In genomic region chr2:96413067-96413722, GRCh38 we compare ENCODE assay signal across 11 cellular contexts.
DNase-seq lines count a peak whose midpoint lies in the region; ATAC-seq, FAIRE-seq and TF ChIP-seq lines count a peak whose summit lies in the region.
"Had no signal": no experiment of that assay in that cellular context is flagged by ENCODE, and none has a peak within 500 bp of the region (broad histone marks: within the 10 kb centered on the region; RNA-seq: fewer than 3 reads in every experiment).

No MANE protein-coding gene starts in this region.

- peak overlapping the region; percentile 72 for H3K4me2 ChIP-seq in keratinocyte (ENCODE audit: control insufficient read depth, extremely low read depth, insufficient read depth, low read depth, low read length)
- H3K4me2 ChIP-seq in mesendoderm (ENCODE audit: low read length), result no peak overlapping the region

- H3K27ac ChIP-seq in keratinocyte (ENCODE audit: control insufficient read depth, insufficient read depth, low read length), result no peak overlapping the region
- no peak overlapping the region for H3K27ac ChIP-seq in mesendoderm (ENCODE audit: low read depth, low read length)

- dilution Hi-C loops in keratinocyte (cut with MboI; ENCODE audit: extremely low pct_ligation_motif_present, low sequenced_read_pairs), result no loop called here

- H3K9ac ChIP-seq in keratinocyte (ENCODE audit: control insufficient read depth, extremely low read depth, insufficient read depth, low read length) (peak overlapping the region; percentile 26), mesendoderm (ENCODE audit: low read length) (no peak overlapping the region)

- H3K4ac ChIP-seq in mesendoderm (ENCODE audit: low read depth, low read length), result no peak overlapping the region

- no peak overlapping the region for H4K8ac ChIP-seq in mesendoderm (ENCODE audit: low read depth, low read length)

- H2AFZ ChIP-seq in keratinocyte (ENCODE audit: control insufficient read depth, low read length), result peak overlapping the region; percentile 57

- peaks cover 27% of the 10 kb centered on the region for H3K27me3 Mint-ChIP-seq in HFFc6 (ENCODE audit: insufficient read depth)
- H3K27me3 Mint-ChIP-seq: activated naive CD8-positive, alpha-beta T cell treated with anti-CD3 and anti-CD28 coated beads, Interleukin-2, amount 10 ng/mL, durations not matched to agents 7 days and 5 days had no signal

- H3K27me3 ChIP-seq in keratinocyte (ENCODE audit: control insufficient read depth, extremely low read depth, insufficient read depth, low read length) (no peaks in the 10 kb centered on the region), mesendoderm (ENCODE audit: insufficient read depth, low read length, poor library complexity) (no peaks in the 10 kb centered on the region)

- H3K9me3 ChIP-seq in keratinocyte (ENCODE audit: control insufficient read depth, low read depth, low read length), result no peaks in the 10 kb centered on the region

- no peak for ATAC-seq in HG02938 (IDR thresholded peaks at IDR 0.05; ENCODE audit: unreplicated experiment)

- no peak overlapping the region for H3K23ac ChIP-seq in mesendoderm (ENCODE audit: low read length)

- H3K9me1 ChIP-seq in keratinocyte (ENCODE audit: control insufficient read depth, extremely low read depth, insufficient read depth, low read length), result no peaks in the 10 kb centered on the region

- peaks cover 9% of the 10 kb centered on the region; the same call in 1 of the 2 replicates for H3K9me3 Mint-ChIP-seq in HFFc6

- H4K20me1 ChIP-seq in keratinocyte (ENCODE audit: control insufficient read depth, extremely low read depth, insufficient read depth, low read length), result no peaks in the 10 kb centered on the region

- no peak overlapping the region for H4K5ac ChIP-seq in mesendoderm (ENCODE audit: low read length)

- no peak overlapping the region for H3K27ac Mint-ChIP-seq in HFFc6
- H3K27ac Mint-ChIP-seq: activated naive CD8-positive, alpha-beta T cell treated with anti-CD3 and anti-CD28 coated beads, Interleukin-2, amount 10 ng/mL, durations not matched to agents 7 days and 5 days had no signal

- in situ Hi-C loops in SK-MEL-5 (cut with HindIII; ENCODE audit: low pct_unique_long_range_greater_than_20kb, low sequenced_read_pairs), result no loop called here

- no peaks in the 10 kb centered on the region for H3K36me3 ChIP-seq in keratinocyte (ENCODE audit: control insufficient read depth in 2 of 2, extremely low read depth in 1 of 2, insufficient read depth in 2 of 2, low read length in 2 of 2)
- no peaks in the 10 kb centered on the region for H3K36me3 ChIP-seq in mesendoderm (ENCODE audit: control insufficient read depth, insufficient read depth, low read length)

- peak overlapping the region; percentile 86 for H3K4me3 Mint-ChIP-seq in HFFc6
- H3K4me3 Mint-ChIP-seq: activated naive CD8-positive, alpha-beta T cell treated with anti-CD3 and anti-CD28 coated beads, Interleukin-2, amount 10 ng/mL, durations not matched to agents 7 days and 5 days had no signal

- no peaks in the 10 kb centered on the region for H3K36me3 Mint-ChIP-seq in HFFc6 (ENCODE audit: low read depth)

- H3K4me3 ChIP-seq in keratinocyte (ENCODE audit: control insufficient read depth in 2 of 3, extremely low read depth in 1 of 3, insufficient read depth in 2 of 3, low read depth in 1 of 3, low read length in 3 of 3) (peak overlapping the region; percentile 12 to 58 (median 24)), mesendoderm (ENCODE audit: low read length) (no peak overlapping the region)

- DNase-seq in HFFc6, result no peak
- peak; percentile 62 for DNase-seq in SK-MEL-5 (ENCODE audit: low read depth, low spot score)
- no peak for DNase-seq in keratinocyte (ENCODE audit: low read depth, low spot score)
- DNase-seq in stromal cell of bone marrow (ENCODE audit: low read depth), result peak; percentile 11
- no peak for DNase-seq in mesendoderm
- no peak for DNase-seq in NK-92 (lab: John Stamatoyannopoulos, UW; ENCODE audit: unreplicated experiment)
- no peak for DNase-seq in activated CD4-positive, alpha-beta T cell treated with anti-CD3 and anti-CD28 coated beads, Interleukin-2, amount 50 U/mL, for 48 hours
- DNase-seq: activated naive CD8-positive, alpha-beta T cell treated with anti-CD3 and anti-CD28 coated beads, Interleukin-2, amount 10 ng/mL, durations not matched to agents 7 days and 5 days; stimulated activated CD4-positive, alpha-beta T cell treated with anti-CD3 and anti-CD28 coated beads, Interleukin-4, amount 100 ng/mL, for 1 hour; T1000 had no signal

- WGBS in mesendoderm (ENCODE audit: extremely low coverage, insufficient coverage, low lambda C conversion rate), result no CpG with 5 or more reads among the region's 7 CpGs

- H3K56ac ChIP-seq in mesendoderm (ENCODE audit: low read length), result no peak overlapping the region

- H2AK5ac ChIP-seq in mesendoderm (ENCODE audit: low read length), result no peak overlapping the region

- H3K18ac ChIP-seq in mesendoderm (ENCODE audit: low read length), result no peak overlapping the region

- TF ChIP-seq CTCF in HFFc6 (IDR thresholded peaks at IDR 0.05) (no peak), keratinocyte (optimal IDR thresholded peaks at IDR 0.05 in 1 of 3, IDR thresholded peaks at IDR 0.05 in 1 of 3, conservative IDR thresholded peaks at IDR 0.05 in 1 of 3; ENCODE audit: extremely low read depth in 1 of 3, insufficient read depth in 2 of 3, low read length in 3 of 3) (no peak)

- H3K79me2 ChIP-seq in keratinocyte (ENCODE audit: control insufficient read depth, insufficient read depth, low read length) (no peaks in the 10 kb centered on the region), mesendoderm (ENCODE audit: control insufficient read depth, insufficient read depth, low read length) (no peaks in the 10 kb centered on the region)

- H3K4me1 ChIP-seq in keratinocyte (ENCODE audit: control insufficient read depth, extremely low read depth, insufficient read depth, low read length) (peaks cover 3% of the 10 kb centered on the region), mesendoderm (ENCODE audit: control insufficient read depth, low read depth, low read length) (no peaks in the 10 kb centered on the region)

- peaks cover 9% of the 10 kb centered on the region; the same call in 1 of the 2 replicates for H3K4me1 Mint-ChIP-seq in HFFc6 (ENCODE audit: low read depth)

- H2BK5ac ChIP-seq in mesendoderm (ENCODE audit: low read length), result no peak overlapping the region

- no peak overlapping the region for H2BK15ac ChIP-seq in mesendoderm (replicated peaks; ENCODE audit: low read depth)

- FAIRE-seq in keratinocyte (lab: Jason Lieb, UNC), result no peak

- no peak overlapping the region for H2BK120ac ChIP-seq in mesendoderm (ENCODE audit: low read depth, low read length)

- no peaks in the 10 kb centered on the region for H3K79me1 ChIP-seq in mesendoderm (ENCODE audit: low read length)

Comparison
In these comparisons a context has a peak if more than half of its experiments do, and no peak if none do; other contexts are left out.
1. DNase-seq: peak in SK-MEL-5 (single experiment) and stromal cell of bone marrow (single experiment); none in HFFc6 (single experiment), keratinocyte (single experiment), mesendoderm (single experiment), NK-92 (single experiment) and activated CD4-positive, alpha-beta T cell treated with anti-CD3 and anti-CD28 coated beads, Interleukin-2, amount 50 U/mL, for 48 hours (0 of 2).